ENCODE assay signal across 1 cellular context in genomic region chr1:85307987-85308836, GRCh38.
TF ChIP-seq lines count a peak whose summit lies in the region.

No MANE protein-coding gene starts in this region.

TF ChIP-seq in HepG2, 621 proteins besides CTCF, POLR2A, EP300 and RAD21 (continued from another document and continues in another):
- TF ChIP-seq ZNF646 (CRISPR knock-in tag; IDR thresholded peaks at IDR 0.05), result 0 out of 2 replicates have a peak, but pooled peaks have one; percentile 13
- no peak for TF ChIP-seq HMG20A (CRISPR knock-in tag; IDR thresholded peaks at IDR 0.05; ENCODE audit: borderline replicate concordance)
- no peak for TF ChIP-seq ZNF24 (IDR thresholded peaks at IDR 0.05)
- no peak for TF ChIP-seq PAWR (CRISPR knock-in tag; IDR thresholded peaks at IDR 0.05; ENCODE audit: borderline replicate concordance)
- TF ChIP-seq MTF2 (CRISPR knock-in tag; IDR thresholded peaks at IDR 0.05; ENCODE audit: borderline replicate concordance), result peak; percentile 64; the same call in 1 of the 2 replicates
- no peak for TF ChIP-seq YEATS4 (CRISPR knock-in tag; IDR thresholded peaks at IDR 0.05; ENCODE audit: borderline replicate concordance)
- 0 out of 2 replicates have a peak, but pooled peaks have one; percentile 33 for TF ChIP-seq ERF (CRISPR knock-in tag; IDR thresholded peaks at IDR 0.05)
- TF ChIP-seq SNAPC4 (CRISPR knock-in tag; IDR thresholded peaks at IDR 0.05), result no peak
- TF ChIP-seq NFAT5 (CRISPR knock-in tag; IDR thresholded peaks at IDR 0.05), result no peak
- TF ChIP-seq TBX3 (IDR thresholded peaks at IDR 0.05; ENCODE audit: borderline replicate concordance), result no peak
- TF ChIP-seq ZNF512B (CRISPR knock-in tag; IDR thresholded peaks at IDR 0.05; ENCODE audit: borderline replicate concordance), result peak; percentile 77; the same call in 1 of the 2 replicates
- peak; percentile 83; the same call in 1 of the 2 replicates for TF ChIP-seq HNF1B (CRISPR knock-in tag; IDR thresholded peaks at IDR 0.05)
- TF ChIP-seq ZFY (CRISPR knock-in tag; IDR thresholded peaks at IDR 0.05), result 0 out of 2 replicates have a peak, but pooled peaks have one; percentile 14
- TF ChIP-seq ZNF629 (CRISPR knock-in tag; conservative IDR thresholded peaks at IDR 0.05), result no peak
- TF ChIP-seq EEA1 (CRISPR knock-in tag; IDR thresholded peaks at IDR 0.05; ENCODE audit: borderline replicate concordance), result no peak
- no peak for TF ChIP-seq NBN (conservative IDR thresholded peaks at IDR 0.05)
- TF ChIP-seq NR2C2 (CRISPR knock-in tag; IDR thresholded peaks at IDR 0.05; ENCODE audit: borderline replicate concordance), result no peak
- peak; percentile 99 for TF ChIP-seq STAG1 (CRISPR knock-in tag; IDR thresholded peaks at IDR 0.05)
- TF ChIP-seq SOX6 (IDR thresholded peaks at IDR 0.05), result no peak
- peak; percentile 55 for TF ChIP-seq SOX6 (CRISPR knock-in tag; IDR thresholded peaks at IDR 0.05)
- TF ChIP-seq TBX2 (CRISPR knock-in tag; IDR thresholded peaks at IDR 0.05; ENCODE audit: borderline replicate concordance), result peak; percentile 53; the same call in 1 of the 2 replicates
- no peak for TF ChIP-seq ZNF720 (CRISPR knock-in tag; IDR thresholded peaks at IDR 0.05)
- TF ChIP-seq HOXA7 (CRISPR knock-in tag; IDR thresholded peaks at IDR 0.05), result no peak
- TF ChIP-seq ZNF180 (CRISPR knock-in tag; IDR thresholded peaks at IDR 0.05; ENCODE audit: borderline replicate concordance, low read depth), result no peak
- no peak for TF ChIP-seq ZHX1 (CRISPR knock-in tag; IDR thresholded peaks at IDR 0.05; ENCODE audit: low read depth)
- peak; percentile 55; the same call in 1 of the 2 replicates for TF ChIP-seq REPIN1 (CRISPR knock-in tag; IDR thresholded peaks at IDR 0.05; ENCODE audit: borderline replicate concordance, low read depth)
- TF ChIP-seq ZNF879 (CRISPR knock-in tag; IDR thresholded peaks at IDR 0.05), result no peak
- TF ChIP-seq ZFYVE20 (CRISPR knock-in tag; IDR thresholded peaks at IDR 0.05; ENCODE audit: borderline replicate concordance, low read depth), result no peak
